ENCODE assay signal across 7 cellular contexts in genomic region chr19:17282488-17283256, GRCh38. TPM values are rescaled to one million over a fixed set of nuclear protein-coding genes. Genes with fewer than 3 reads are reported as not detected.
DNase-seq lines count a peak whose midpoint lies in the region; ATAC-seq and TF ChIP-seq lines count a peak whose summit lies in the region.

No MANE protein-coding gene starts in this region.

- DNase-seq in NCI-H524 treated with DMSO at 0.1 percent for 48 hours (lab: John Stamatoyannopoulos, UW) (peak; percentile 66), dorsolateral prefrontal cortex (peak; percentile 68 to 87 (median 77)), lung microvascular endothelial cell (ENCODE audit: low read depth in 2 of 2) (peak; percentile 74 to 85)
- peak; percentile 79 for DNase-seq in activated CD4-positive, alpha-beta T cell treated with anti-CD3 and anti-CD28 coated beads, Interleukin-2, amount 10 ng/mL, durations not matched to agents 7 days and 5 days
- DNase-seq in stimulated activated CD4-positive, alpha-beta T cell treated with anti-CD3 and anti-CD28 coated beads, TNF-alpha, amount 100 ng/mL, for 24 hours (ENCODE audit: low read depth in 3 of 3) = peak; percentile 55 to 81 (median 59)

- peak overlapping the region; percentile 72 for H3K4me3 Mint-ChIP-seq in activated CD4-positive, alpha-beta T cell treated with anti-CD3 and anti-CD28 coated beads, Interleukin-2, amount 10 ng/mL, durations not matched to agents 7 days and 5 days

- ATAC-seq in HG03159 (IDR thresholded peaks at IDR 0.05; ENCODE audit: unreplicated experiment) = peak; percentile 63

- H3K27ac Mint-ChIP-seq in activated CD4-positive, alpha-beta T cell treated with anti-CD3 and anti-CD28 coated beads, Interleukin-2, amount 10 ng/mL, durations not matched to agents 7 days and 5 days = no peak overlapping the region

- no peaks in the 10 kb centered on the region for H3K36me3 Mint-ChIP-seq in activated CD4-positive, alpha-beta T cell treated with anti-CD3 and anti-CD28 coated beads, Interleukin-2, amount 10 ng/mL, durations not matched to agents 7 days and 5 days (ENCODE audit: low read depth)

- peaks cover 0 to 12% (median 0%) of the 10 kb centered on the region in 45 donors for H3K27me3 ChIP-seq in dorsolateral prefrontal cortex

- POLR2A ChIA-PET in activated CD4-positive, alpha-beta T cell treated with anti-CD3 and anti-CD28 coated beads, Interleukin-2, amount 10 ng/mL, durations not matched to agents 7 days and 5 days (lab: Charles Lee) = no interaction called here

- H3K4me3 ChIP-seq in GM12875 (ENCODE audit: low read depth, low read length) = peak overlapping the region; percentile 70
- H3K4me3 ChIP-seq in dorsolateral prefrontal cortex = peak overlapping the region; percentile 16 to 64 (median 48)

- peak; percentile 94 for TF ChIP-seq CTCF in GM12875 (IDR thresholded peaks at IDR 0.05; ENCODE audit: borderline replicate concordance, insufficient read depth, low read depth, low read length)
- TF ChIP-seq CTCF in dorsolateral prefrontal cortex (IDR thresholded peaks at IDR 0.05 in 54 of 56, conservative IDR thresholded peaks at IDR 0.05 in 2 of 56; ENCODE audit: low read depth in 1 of 56, partially characterized antibody in 56 of 56) = peak; percentile 64 to 97 (median 92)

- H3K4me1 Mint-ChIP-seq in activated CD4-positive, alpha-beta T cell treated with anti-CD3 and anti-CD28 coated beads, Interleukin-2, amount 10 ng/mL, durations not matched to agents 7 days and 5 days = peaks cover 13% of the 10 kb centered on the region

- intact Hi-C loops in dorsolateral prefrontal cortex (cut with DNase I) = loop anchor here (1.0 to 5.0 kb wide), 3 partner anchors 78 to 215 kb away; partner anchors contain the start of genes HAUS8 (in 1 of the 2) and MYO9B (in 1 of the 2)

- no peaks in the 10 kb centered on the region for H3K9me3 Mint-ChIP-seq in activated CD4-positive, alpha-beta T cell treated with anti-CD3 and anti-CD28 coated beads, Interleukin-2, amount 10 ng/mL, durations not matched to agents 7 days and 5 days

- H3K27ac ChIP-seq in dorsolateral prefrontal cortex = no peak overlapping the region

- CTCF ChIA-PET in activated CD4-positive, alpha-beta T cell treated with anti-CD3 and anti-CD28 coated beads, Interleukin-2, amount 10 ng/mL, durations not matched to agents 7 days and 5 days (lab: Charles Lee) = interaction anchor here (0.6 to 3.8 kb wide), 18 partner anchors 9 to 622 kb away, joined by 3 to 23 read pairs (median 5); partner anchors contain the start of genes ABHD8, BABAM1, DDA1 and TMEM38A

- H3K27me3 Mint-ChIP-seq in activated CD4-positive, alpha-beta T cell treated with anti-CD3 and anti-CD28 coated beads, Interleukin-2, amount 10 ng/mL, durations not matched to agents 7 days and 5 days = peaks cover 2% of the 10 kb centered on the region

RNA-seq across cellular contexts. Expression of gene ANKLE1, which starts 1.0 kb away (rescaled TPM):
- total RNA-seq in activated CD4-positive, alpha-beta T cell treated with anti-CD3 and anti-CD28 coated beads, Interleukin-2, amount 10 ng/mL, durations not matched to agents 7 days and 5 days = 1 to 10 TPM; 1.7 to 1.9 TPM
- total RNA-seq in dorsolateral prefrontal cortex = 1 to 10 TPM in 113 of 120 experiments, under 1 TPM in 7; 0.68 to 6.6 (median 2.6) TPM
- 0.20 and 0.44 TPM in 2 replicates for total RNA-seq in lung microvascular endothelial cell

RNA-seq across cellular contexts. Expression of gene BABAM1, which starts 15.4 kb away (rescaled TPM):
- 100 to 1,000 TPM; 111 to 113 TPM for total RNA-seq in activated CD4-positive, alpha-beta T cell treated with anti-CD3 and anti-CD28 coated beads, Interleukin-2, amount 10 ng/mL, durations not matched to agents 7 days and 5 days
- 100 to 1,000 TPM in 110 of 120 experiments, 10 to 100 TPM in 10; 78.2 to 165 (median 122) TPM for total RNA-seq in dorsolateral prefrontal cortex
- total RNA-seq in lung microvascular endothelial cell = 61.3 and 73.2 TPM in 2 replicates

RNA-seq across cellular contexts. Expression of gene USHBP1, which starts 18.1 kb away (rescaled TPM):
- under 1 TPM in 1 of 2 experiments, not detected in 1; 0.27 TPM for total RNA-seq in activated CD4-positive, alpha-beta T cell treated with anti-CD3 and anti-CD28 coated beads, Interleukin-2, amount 10 ng/mL, durations not matched to agents 7 days and 5 days
- 10 to 100 TPM in 1 of 120 experiments, 1 to 10 TPM in 117, under 1 TPM in 2; 0.90 to 10.9 (median 3.4) TPM for total RNA-seq in dorsolateral prefrontal cortex
- 21.6 and 33.5 TPM in 2 replicates for total RNA-seq in lung microvascular endothelial cell

RNA-seq across cellular contexts. Expression of gene ABHD8, which starts 20.6 kb away (rescaled TPM):
- total RNA-seq in activated CD4-positive, alpha-beta T cell treated with anti-CD3 and anti-CD28 coated beads, Interleukin-2, amount 10 ng/mL, durations not matched to agents 7 days and 5 days = 10 to 100 TPM in 1 of 2 experiments, 1 to 10 TPM in 1; 9.3 to 10.1 TPM
- total RNA-seq in dorsolateral prefrontal cortex = 100 to 1,000 TPM in 7 of 120 experiments, 10 to 100 TPM in 113; 22.5 to 113 (median 78.2) TPM
- 5.2 and 5.6 TPM in 2 replicates for total RNA-seq in lung microvascular endothelial cell

RNA-seq across cellular contexts. Expression of gene MRPL34, which starts 23.0 kb away (rescaled TPM):
- 10 to 100 TPM; 79.5 to 80.8 TPM for total RNA-seq in activated CD4-positive, alpha-beta T cell treated with anti-CD3 and anti-CD28 coated beads, Interleukin-2, amount 10 ng/mL, durations not matched to agents 7 days and 5 days
- total RNA-seq in dorsolateral prefrontal cortex (10 to 100 TPM; 41.6 to 99.8 (median 67.2) TPM), lung microvascular endothelial cell (29.6 and 56.9 TPM in 2 replicates)
